11 cellular contexts compared by ENCODE assay signal in genomic region chr6:151757506-151757955, GRCh38. TPM values are rescaled to one million over a fixed set of nuclear protein-coding genes. Genes with fewer than 3 reads are reported as not detected.
DNase-seq lines count a peak whose midpoint lies in the region; ATAC-seq lines count a peak whose summit lies in the region.
"Had no signal": no experiment of that assay in that cellular context is flagged by ENCODE, and none has a peak within 500 bp of the region (broad histone marks: within the 10 kb centered on the region; RNA-seq: fewer than 3 reads in every experiment).

No MANE protein-coding gene starts in this region.

- H3K27me3 Mint-ChIP-seq in activated naive CD8-positive, alpha-beta T cell treated with anti-CD3 and anti-CD28 coated beads for 36 hours: peaks cover 7% of the 10 kb centered on the region

- DNase-seq in Daoy (ENCODE audit: low read depth): peak; percentile 0
- peak; percentile 35 for DNase-seq in activated naive CD8-positive, alpha-beta T cell treated with anti-CD3 and anti-CD28 coated beads for 36 hours
- DNase-seq in SIG-M5 treated with dmso at 0.1 percent for 504 hours (lab: John Stamatoyannopoulos, UW; ENCODE audit: unreplicated experiment): no peak
- DNase-seq in SKM-1 (lab: John Stamatoyannopoulos, UW; ENCODE audit: unreplicated experiment): no peak
- DNase-seq in kidney glomerular epithelial cell (lab: John Stamatoyannopoulos, UW): no peak
- DNase-seq in effector CD4-positive, alpha-beta T cell: no peak
- DNase-seq: foreskin melanocyte, NCI-H146, retina had no signal

- peaks cover 2% of the 10 kb centered on the region for H3K9me3 Mint-ChIP-seq in activated naive CD8-positive, alpha-beta T cell treated with anti-CD3 and anti-CD28 coated beads for 36 hours

- ATAC-seq in GM19372 (IDR thresholded peaks at IDR 0.05; ENCODE audit: low read depth, unreplicated experiment) (peak; percentile 96), HG03095 (IDR thresholded peaks at IDR 0.05; ENCODE audit: unreplicated experiment) (peak; percentile 97)

- H3K36me3 Mint-ChIP-seq in activated naive CD8-positive, alpha-beta T cell treated with anti-CD3 and anti-CD28 coated beads for 36 hours: peaks cover 9% of the 10 kb centered on the region

- peak overlapping the region; percentile 90 for H3K27ac Mint-ChIP-seq in activated naive CD8-positive, alpha-beta T cell treated with anti-CD3 and anti-CD28 coated beads for 36 hours

- H3K4me3 Mint-ChIP-seq in activated naive CD8-positive, alpha-beta T cell treated with anti-CD3 and anti-CD28 coated beads for 36 hours: peak overlapping the region; percentile 15

- peaks cover 21% of the 10 kb centered on the region for H3K4me1 Mint-ChIP-seq in activated naive CD8-positive, alpha-beta T cell treated with anti-CD3 and anti-CD28 coated beads for 36 hours

RNA-seq across cellular contexts. Expression of gene ESR1, which starts 50.0 kb away (rescaled TPM):
- total RNA-seq in Daoy (2014; rRNA removed; shearing (Covaris generic)): not detected in 2 replicates
- 1 to 10 TPM in 1 of 2 experiments, under 1 TPM in 1; 0.45 to 1.1 TPM for total RNA-seq in activated naive CD8-positive, alpha-beta T cell treated with anti-CD3 and anti-CD28 coated beads for 36 hours

Comparison
In these comparisons a context has a peak if more than half of its experiments do, and no peak if none do; other contexts are left out.
1. DNase-seq: peak in Daoy (single experiment) and activated naive CD8-positive, alpha-beta T cell treated with anti-CD3 and anti-CD28 coated beads for 36 hours (single experiment); none in SIG-M5 treated with dmso at 0.1 percent for 504 hours (single experiment), SKM-1 (single experiment), kidney glomerular epithelial cell (single experiment) and effector CD4-positive, alpha-beta T cell (single experiment).